In genomic region chr16:80976946-80977345, GRCh38 we compare ENCODE assay signal across 21 cellular contexts.
"Had no signal": no experiment of that assay in that cellular context is flagged by ENCODE, and none has a peak within 500 bp of the region (broad histone marks: within the 10 kb centered on the region; RNA-seq: fewer than 3 reads in every experiment).

No MANE protein-coding gene starts in this region.

- H3K27ac ChIP-seq: foreskin keratinocyte, left ventricle myocardium inferior, ovary, prostate gland, right atrium auricular region, upper lobe of left lung had no signal

- H3K27me3 ChIP-seq: foreskin keratinocyte, ovary, right atrium auricular region, upper lobe of left lung had no signal

- H3K4me3 ChIP-seq: left ventricle myocardium inferior, ovary, prostate gland, right atrium auricular region, upper lobe of left lung had no signal

- ATAC-seq: activated CD8-positive, alpha-beta memory T cell treated with anti-CD3 and anti-CD28 coated beads, Interleukin-2, amount 10 ng/mL, durations not matched to agents 7 days and 5 days; activated CD8-positive, alpha-beta T cell treated with anti-CD3 and anti-CD28 coated beads for 36 hours; foreskin keratinocyte; natural killer cell had no signal

- H3K36me3 ChIP-seq: ovary, prostate gland had no signal

- H3K4me1 ChIP-seq: upper lobe of left lung had no signal

- H3K9me3 ChIP-seq: left ventricle myocardium inferior, ovary, prostate gland, right atrium auricular region, upper lobe of left lung had no signal

- DNase-seq: activated CD4-positive, alpha-beta T cell treated with anti-CD3 and anti-CD28 coated beads, Interleukin-2, amount 10 ng/mL, durations not matched to agents 24 days and 14 days; activated CD8-positive, alpha-beta memory T cell treated with anti-CD3 and anti-CD28 coated beads, Interleukin-2, amount 10 ng/mL, durations not matched to agents 7 days and 5 days; activated CD8-positive, alpha-beta T cell treated with anti-CD3 and anti-CD28 coated beads for 36 hours; activated naive CD4-positive, alpha-beta T cell; activated naive CD8-positive, alpha-beta T cell treated with anti-CD3 and anti-CD28 coated beads, Interleukin-2, amount 10 ng/mL, durations not matched to agents 7 days and 5 days; activated T-cell treated with anti-CD3 and anti-CD28 coated beads for 4 hours; amygdala; dermis blood vessel endothelial cell; effector CD8-positive, alpha-beta T cell; foreskin keratinocyte; immature natural killer cell; kidney glomerular epithelial cell; left ventricle myocardium inferior; midbrain; natural killer cell; ovary; stimulated activated CD4-positive, alpha-beta T cell treated with anti-CD3 and anti-CD28 coated beads, Interleukin-4, amount 100 ng/mL, for 24 hours; stimulated activated naive CD4-positive, alpha-beta T cell treated with Interleukin-2 at 50 U/mL for 16 hours; upper lobe of left lung had no signal
